1 cellular context compared by ENCODE assay signal in genomic region chr4:119212251-119212963, GRCh38.
TF ChIP-seq lines count a peak whose summit lies in the region.

Gene USP53, plus strand, starts transcription at chr4:119212713. Its CDS starts 27,047 bp downstream, at chr4:119239760.

TF ChIP-seq in HEK293, 187 proteins besides CTCF, POLR2A, EP300 and RAD21 (continued from another document and continues in another):
- TF ChIP-seq, protein P1, sequence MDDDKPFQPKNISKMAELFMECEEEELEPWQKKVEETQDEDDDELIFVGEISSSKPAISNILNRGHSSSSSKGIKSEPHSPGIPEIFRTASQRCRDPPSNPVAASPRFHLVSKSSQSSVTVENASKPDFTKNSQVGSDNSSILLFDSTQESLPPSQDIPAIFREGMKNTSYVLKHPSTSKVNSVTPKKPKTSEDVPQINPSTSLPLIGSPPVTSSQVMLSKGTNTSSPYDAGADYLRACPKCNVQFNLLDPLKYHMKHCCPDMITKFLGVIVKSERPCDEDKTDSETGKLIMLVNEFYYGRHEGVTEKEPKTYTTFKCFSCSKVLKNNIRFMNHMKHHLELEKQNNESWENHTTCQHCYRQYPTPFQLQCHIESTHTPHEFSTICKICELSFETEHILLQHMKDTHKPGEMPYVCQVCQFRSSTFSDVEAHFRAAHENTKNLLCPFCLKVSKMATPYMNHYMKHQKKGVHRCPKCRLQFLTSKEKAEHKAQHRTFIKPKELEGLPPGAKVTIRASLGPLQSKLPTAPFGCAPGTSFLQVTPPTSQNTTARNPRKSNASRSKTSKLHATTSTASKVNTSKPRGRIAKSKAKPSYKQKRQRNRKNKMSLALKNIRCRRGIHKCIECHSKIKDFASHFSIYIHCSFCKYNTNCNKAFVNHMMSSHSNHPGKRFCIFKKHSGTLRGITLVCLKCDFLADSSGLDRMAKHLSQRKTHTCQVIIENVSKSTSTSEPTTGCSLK (tag by site-specific recombination; IDR thresholded peaks at IDR 0.05): no peak
- TF ChIP-seq ZNF660 (tag by site-specific recombination; IDR thresholded peaks at IDR 0.05) (peak; percentile 63; the same call in 1 of the 2 replicates), MYNN (tag by site-specific recombination; IDR thresholded peaks at IDR 0.05; ENCODE audit: borderline replicate concordance) (no peak), ZNF112 (tag by site-specific recombination; IDR thresholded peaks at IDR 0.05) (no peak), KLF7 (tag by site-specific recombination; IDR thresholded peaks at IDR 0.05; ENCODE audit: borderline replicate concordance) (0 out of 2 replicates have a peak, but pooled peaks have one; percentile 45), ZNF677 (tag by site-specific recombination; IDR thresholded peaks at IDR 0.05) (no peak), KLF17 (tag by site-specific recombination; IDR thresholded peaks at IDR 0.05) (peak; percentile 38; the same call in 1 of the 2 replicates), ZNF544 (tag by site-specific recombination; IDR thresholded peaks at IDR 0.05) (no peak), ZNF140 (tag by site-specific recombination; IDR thresholded peaks at IDR 0.05) (no peak), SCRT1 (tag by site-specific recombination; IDR thresholded peaks at IDR 0.05; ENCODE audit: borderline replicate concordance) (peak; percentile 97), ZNF169 (tag by site-specific recombination; IDR thresholded peaks at IDR 0.05) (no peak), ZNF776 (tag by site-specific recombination; IDR thresholded peaks at IDR 0.05; ENCODE audit: borderline replicate concordance) (no peak), ZSCAN5A (tag by site-specific recombination; IDR thresholded peaks at IDR 0.05) (no peak), ZBTB17 (tag by site-specific recombination; IDR thresholded peaks at IDR 0.05) (peak; percentile 31; the same call in 1 of the 2 replicates), EGR2 (tag by site-specific recombination; IDR thresholded peaks at IDR 0.05; ENCODE audit: low read depth) (no peak), SP3 (tag by site-specific recombination; IDR thresholded peaks at IDR 0.05) (peak; percentile 95), ZFP3 (tag by site-specific recombination; IDR thresholded peaks at IDR 0.05; ENCODE audit: low read depth) (no peak), ZNF791 (tag by site-specific recombination; IDR thresholded peaks at IDR 0.05) (no peak), ZNF426 (tag by site-specific recombination; IDR thresholded peaks at IDR 0.05) (no peak), KLF16 (tag by site-specific recombination; IDR thresholded peaks at IDR 0.05) (peak; percentile 58), MZF1 (tag by site-specific recombination; IDR thresholded peaks at IDR 0.05; ENCODE audit: borderline replicate concordance) (peak; percentile 24; the same call in 1 of the 2 replicates), ZNF24 (tag by site-specific recombination; IDR thresholded peaks at IDR 0.05) (peak; percentile 56; the same call in 1 of the 2 replicates), ZNF221 (tag by site-specific recombination; IDR thresholded peaks at IDR 0.05; ENCODE audit: borderline replicate concordance) (no peak), ZSCAN16 (tag by site-specific recombination; IDR thresholded peaks at IDR 0.05) (0 out of 2 replicates have a peak, but pooled peaks have one; percentile 30), ZNF404 (tag by site-specific recombination; IDR thresholded peaks at IDR 0.05) (no peak), ZNF747 (tag by site-specific recombination; IDR thresholded peaks at IDR 0.05) (no peak), ZNF701 (tag by site-specific recombination; IDR thresholded peaks at IDR 0.05) (no peak), ZSCAN30 (tag by site-specific recombination; IDR thresholded peaks at IDR 0.05) (0 out of 2 replicates have a peak, but pooled peaks have one; percentile 45), HOXD13 (CRISPR knock-in tag; IDR thresholded peaks at IDR 0.05; ENCODE audit: borderline replicate concordance) (no peak), ZNF174 (tag by site-specific recombination; IDR thresholded peaks at IDR 0.05) (no peak), ZNF76 (tag by site-specific recombination; IDR thresholded peaks at IDR 0.05; ENCODE audit: borderline replicate concordance, low read depth) (no peak), MEIS1 (CRISPR knock-in tag; IDR thresholded peaks at IDR 0.05; ENCODE audit: borderline replicate concordance) (no peak), ZNF645 (tag by site-specific recombination; IDR thresholded peaks at IDR 0.05) (no peak), ZNF26 (tag by site-specific recombination; IDR thresholded peaks at IDR 0.05) (no peak), ZNF214 (tag by site-specific recombination; IDR thresholded peaks at IDR 0.05; ENCODE audit: borderline replicate concordance) (no peak), ZEB2 (tag by site-specific recombination; IDR thresholded peaks at IDR 0.05) (peak; percentile 66), ZNF670 (tag by site-specific recombination; IDR thresholded peaks at IDR 0.05; ENCODE audit: low read depth) (no peak), GLIS2 (tag by site-specific recombination; IDR thresholded peaks at IDR 0.05) (peak; percentile 77), ZFP41 (tag by site-specific recombination; IDR thresholded peaks at IDR 0.05; ENCODE audit: borderline replicate concordance) (no peak), YY2 (tag by site-specific recombination; IDR thresholded peaks at IDR 0.05) (no peak), ZNF266 (tag by site-specific recombination; IDR thresholded peaks at IDR 0.05; ENCODE audit: low read depth) (no peak), ZBTB7A (tag by site-specific recombination; IDR thresholded peaks at IDR 0.05; ENCODE audit: low read depth) (peak; percentile 77; the same call in 1 of the 2 replicates), ZNF302 (tag by site-specific recombination; IDR thresholded peaks at IDR 0.05; ENCODE audit: low read depth) (no peak), ZNF626 (tag by site-specific recombination; IDR thresholded peaks at IDR 0.05) (no peak), GLIS1 (tag by site-specific recombination; IDR thresholded peaks at IDR 0.05) (peak; percentile 55; the same call in 1 of the 2 replicates), ZNF521 (tag by site-specific recombination; IDR thresholded peaks at IDR 0.05) (no peak), KLF8 (tag by site-specific recombination; IDR thresholded peaks at IDR 0.05) (no peak), ZNF48 (tag by site-specific recombination; IDR thresholded peaks at IDR 0.05) (no peak), ZNF600 (tag by site-specific recombination; IDR thresholded peaks at IDR 0.05) (no peak)
- TF ChIP-seq, protein P2, sequence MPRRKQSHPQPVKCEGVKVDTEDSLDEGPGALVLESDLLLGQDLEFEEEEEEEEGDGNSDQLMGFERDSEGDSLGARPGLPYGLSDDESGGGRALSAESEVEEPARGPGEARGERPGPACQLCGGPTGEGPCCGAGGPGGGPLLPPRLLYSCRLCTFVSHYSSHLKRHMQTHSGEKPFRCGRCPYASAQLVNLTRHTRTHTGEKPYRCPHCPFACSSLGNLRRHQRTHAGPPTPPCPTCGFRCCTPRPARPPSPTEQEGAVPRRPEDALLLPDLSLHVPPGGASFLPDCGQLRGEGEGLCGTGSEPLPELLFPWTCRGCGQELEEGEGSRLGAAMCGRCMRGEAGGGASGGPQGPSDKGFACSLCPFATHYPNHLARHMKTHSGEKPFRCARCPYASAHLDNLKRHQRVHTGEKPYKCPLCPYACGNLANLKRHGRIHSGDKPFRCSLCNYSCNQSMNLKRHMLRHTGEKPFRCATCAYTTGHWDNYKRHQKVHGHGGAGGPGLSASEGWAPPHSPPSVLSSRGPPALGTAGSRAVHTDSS (tag by site-specific recombination; IDR thresholded peaks at IDR 0.05): no peak
- TF ChIP-seq, protein P3, sequence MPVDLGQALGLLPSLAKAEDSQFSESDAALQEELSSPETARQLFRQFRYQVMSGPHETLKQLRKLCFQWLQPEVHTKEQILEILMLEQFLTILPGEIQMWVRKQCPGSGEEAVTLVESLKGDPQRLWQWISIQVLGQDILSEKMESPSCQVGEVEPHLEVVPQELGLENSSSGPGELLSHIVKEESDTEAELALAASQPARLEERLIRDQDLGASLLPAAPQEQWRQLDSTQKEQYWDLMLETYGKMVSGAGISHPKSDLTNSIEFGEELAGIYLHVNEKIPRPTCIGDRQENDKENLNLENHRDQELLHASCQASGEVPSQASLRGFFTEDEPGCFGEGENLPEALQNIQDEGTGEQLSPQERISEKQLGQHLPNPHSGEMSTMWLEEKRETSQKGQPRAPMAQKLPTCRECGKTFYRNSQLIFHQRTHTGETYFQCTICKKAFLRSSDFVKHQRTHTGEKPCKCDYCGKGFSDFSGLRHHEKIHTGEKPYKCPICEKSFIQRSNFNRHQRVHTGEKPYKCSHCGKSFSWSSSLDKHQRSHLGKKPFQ (tag by site-specific recombination; IDR thresholded peaks at IDR 0.05): 0 out of 2 replicates have a peak, but pooled peaks have one; percentile 13
- TF ChIP-seq, protein P4, sequence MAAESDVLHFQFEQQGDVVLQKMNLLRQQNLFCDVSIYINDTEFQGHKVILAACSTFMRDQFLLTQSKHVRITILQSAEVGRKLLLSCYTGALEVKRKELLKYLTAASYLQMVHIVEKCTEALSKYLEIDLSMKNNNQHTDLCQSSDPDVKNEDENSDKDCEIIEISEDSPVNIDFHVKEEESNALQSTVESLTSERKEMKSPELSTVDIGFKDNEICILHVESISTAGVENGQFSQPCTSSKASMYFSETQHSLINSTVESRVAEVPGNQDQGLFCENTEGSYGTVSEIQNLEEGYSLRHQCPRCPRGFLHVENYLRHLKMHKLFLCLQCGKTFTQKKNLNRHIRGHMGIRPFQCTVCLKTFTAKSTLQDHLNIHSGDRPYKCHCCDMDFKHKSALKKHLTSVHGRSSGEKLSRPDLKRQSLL (tag by site-specific recombination; IDR thresholded peaks at IDR 0.05): peak; percentile 51; the same call in 1 of the 2 replicates
- TF ChIP-seq, protein P5, sequence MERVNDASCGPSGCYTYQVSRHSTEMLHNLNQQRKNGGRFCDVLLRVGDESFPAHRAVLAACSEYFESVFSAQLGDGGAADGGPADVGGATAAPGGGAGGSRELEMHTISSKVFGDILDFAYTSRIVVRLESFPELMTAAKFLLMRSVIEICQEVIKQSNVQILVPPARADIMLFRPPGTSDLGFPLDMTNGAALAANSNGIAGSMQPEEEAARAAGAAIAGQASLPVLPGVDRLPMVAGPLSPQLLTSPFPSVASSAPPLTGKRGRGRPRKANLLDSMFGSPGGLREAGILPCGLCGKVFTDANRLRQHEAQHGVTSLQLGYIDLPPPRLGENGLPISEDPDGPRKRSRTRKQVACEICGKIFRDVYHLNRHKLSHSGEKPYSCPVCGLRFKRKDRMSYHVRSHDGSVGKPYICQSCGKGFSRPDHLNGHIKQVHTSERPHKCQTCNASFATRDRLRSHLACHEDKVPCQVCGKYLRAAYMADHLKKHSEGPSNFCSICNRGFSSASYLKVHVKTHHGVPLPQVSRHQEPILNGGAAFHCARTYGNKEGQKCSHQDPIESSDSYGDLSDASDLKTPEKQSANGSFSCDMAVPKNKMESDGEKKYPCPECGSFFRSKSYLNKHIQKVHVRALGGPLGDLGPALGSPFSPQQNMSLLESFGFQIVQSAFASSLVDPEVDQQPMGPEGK (tag by site-specific recombination; IDR thresholded peaks at IDR 0.05): no peak; the same call in 1 of the 2 replicates
